1 cellular context compared by ENCODE assay signal in the genomic region with DNA sequence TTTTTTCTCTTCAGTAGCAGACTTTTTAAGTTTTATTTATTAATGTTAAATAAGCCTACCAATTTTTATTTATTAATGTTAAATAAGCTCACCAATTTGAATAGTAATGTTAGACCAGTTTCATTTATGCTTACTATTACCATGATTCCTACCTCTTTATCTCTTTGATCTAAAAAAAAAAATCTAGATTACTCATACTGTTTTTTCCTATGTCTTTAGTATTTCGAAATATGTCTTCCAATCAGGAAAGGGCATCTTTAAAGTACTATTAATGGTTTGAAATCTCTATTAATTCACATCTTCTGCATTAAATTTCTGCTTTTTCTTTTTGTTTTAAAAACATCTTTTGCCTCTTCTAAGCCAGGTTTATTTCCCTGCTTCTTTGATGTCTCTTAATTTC.
TF ChIP-seq lines count a peak whose summit lies in the region.

No MANE protein-coding gene starts in this region.

TF ChIP-seq in K562, 482 proteins besides CTCF, POLR2A, EP300 and RAD21 (continued from another document):
- TF ChIP-seq CEBPG (CRISPR knock-in tag; IDR thresholded peaks at IDR 0.05) (no peak), CEBPG (tag; conservative IDR thresholded peaks at IDR 0.05 in 1 of 2, IDR thresholded peaks at IDR 0.05 in 1 of 2) (peak; percentile 63 to 75; a peak in 3 of 4 replicates), ZNF133 (CRISPR knock-in tag; IDR thresholded peaks at IDR 0.05) (no peak), SREBF2 (CRISPR knock-in tag; IDR thresholded peaks at IDR 0.05) (no peak), MAFK (IDR thresholded peaks at IDR 0.05; ENCODE audit: low read length) (no peak), CEBPB (tag; IDR thresholded peaks at IDR 0.05) (peak; percentile 74)
